ENCODE assay signal across 19 cellular contexts in genomic region chr9:95284152-95284551, GRCh38. TPM values are rescaled to one million over a fixed set of nuclear protein-coding genes. Genes with fewer than 3 reads are reported as not detected.
DNase-seq lines count a peak whose midpoint lies in the region; ATAC-seq, FAIRE-seq and TF ChIP-seq lines count a peak whose summit lies in the region.
"Had no signal": no experiment of that assay in that cellular context is flagged by ENCODE, and none has a peak within 500 bp of the region (broad histone marks: within the 10 kb centered on the region; RNA-seq: fewer than 3 reads in every experiment).

No MANE protein-coding gene starts in this region.

- intact Hi-C loops in PC-3 (cut with micrococcal nuclease): no loop called here
- intact Hi-C loops in sciatic nerve (cut with DNase I): no loop called here

- TF ChIP-seq CTCF in PC-3 (conservative IDR thresholded peaks at IDR 0.05; ENCODE audit: low read depth, low read length): no peak

- peaks cover 8% of the 10 kb centered on the region for H3K9me3 ChIP-seq in PC-3 (ENCODE audit: low read length)
- H3K9me3 ChIP-seq: gastrocnemius medialis had no signal

- FAIRE-seq in GM12891 (lab: Jason Lieb, UNC): no peak
- FAIRE-seq: GM19239 had no signal

- peak overlapping the region; percentile 78 for H3K4me2 ChIP-seq in PC-3 (ENCODE audit: low read length)

- no TSS peak for BruUV-seq in PC-3 (replicated peaks; lab: Mats Ljungman, UMichigan)

- no peaks in the 10 kb centered on the region for H3K9me2 ChIP-seq in PC-3 (replicated peaks; ENCODE audit: low read length)

- DNase-seq in EL (peak; percentile 10), PC-3 (peak; percentile 75), fibroblast of peridontal ligament (ENCODE audit: extremely low read depth) (peak; percentile 96), sciatic nerve (ENCODE audit: low spot score) (no peak), GM12891 (ENCODE audit: insufficient read length, low spot score) (no peak), COLO668 (lab: John Stamatoyannopoulos, UW; ENCODE audit: unreplicated experiment) (no peak), NCI-H2171 treated with DMSO at 0.1 percent for 48 hours (lab: John Stamatoyannopoulos, UW) (no peak)
- DNase-seq: activated CD4-positive, CD25-positive, alpha-beta regulatory T cell; adrenal gland; effector memory CD8-positive, alpha-beta T cell; gastrocnemius medialis; naive B cell; NCI-H1694 treated with DMSO at 0.1 percent for 48 hours; NCI-H526; T-helper 2 cell had no signal

- H3K27me3 ChIP-seq in PC-3 (ENCODE audit: low read length): no peaks in the 10 kb centered on the region
- H3K27me3 ChIP-seq: adrenal gland, gastrocnemius medialis had no signal

- POLR2A ChIA-PET in PC-3 (lab: Charles Lee; ENCODE audit: unreplicated experiment): no interaction called here

- peaks cover 16% of the 10 kb centered on the region; the same call in 1 of the 2 replicates for H3K79me2 ChIP-seq in PC-3 (ENCODE audit: low read length)

- peak overlapping the region; percentile 49 for H3K27ac ChIP-seq in PC-3 (ENCODE audit: low read length)
- H3K27ac ChIP-seq: adrenal gland, C4-2B, gastrocnemius medialis, thoracic aorta had no signal

- ATAC-seq in PC-3: peak; percentile 89
- ATAC-seq in sciatic nerve: peak; percentile 62
- ATAC-seq: effector memory CD8-positive, alpha-beta T cell had no signal

- CTCF ChIA-PET in PC-3 (lab: Charles Lee): no interaction called here

- H3K4me1 ChIP-seq in PC-3 (ENCODE audit: insufficient read depth, low read length): peaks cover 16% of the 10 kb centered on the region
- H3K4me1 ChIP-seq: adrenal gland had no signal

- no peaks in the 10 kb centered on the region; the same call in 1 of the 2 replicates for H3K36me3 ChIP-seq in PC-3 (ENCODE audit: low read depth, low read length)
- H3K36me3 ChIP-seq: adrenal gland, gastrocnemius medialis, thoracic aorta had no signal

- peak overlapping the region; percentile 41; the same call in 1 of the 2 replicates for H3K4me3 ChIP-seq in PC-3 (ENCODE audit: low read length)
- H3K4me3 ChIP-seq: adrenal gland, gastrocnemius medialis, lung, thoracic aorta had no signal

- H2AFZ ChIP-seq in PC-3 (ENCODE audit: low read length): no peak overlapping the region

- TF ChIP-seq POLR2A in GM12891 (IDR thresholded peaks at IDR 0.05; ENCODE audit: low read depth, low read length): no peak

- H4K20me1 ChIP-seq in PC-3 (ENCODE audit: low read length): no peaks in the 10 kb centered on the region

- H3F3A ChIP-seq in PC-3 (ENCODE audit: low read length, unreplicated experiment): no peaks in the 10 kb centered on the region

- H3K9ac ChIP-seq in PC-3 (ENCODE audit: low read length): no peak overlapping the region

TF ChIP-seq in GM12891, 5 proteins besides CTCF, POLR2A, EP300 and RAD21:
- TF ChIP-seq TAF1 (IDR thresholded peaks at IDR 0.05; ENCODE audit: low read depth, low read length): no peak
- no peak for TF ChIP-seq POU2F2 (IDR thresholded peaks at IDR 0.05; ENCODE audit: low read depth, low read length)
- no peak for TF ChIP-seq SPI1 (IDR thresholded peaks at IDR 0.05; ENCODE audit: low read depth, low read length)
- no peak for TF ChIP-seq PAX5 (IDR thresholded peaks at IDR 0.05; ENCODE audit: insufficient read depth, low read length, severe bottlenecking)
- no peak for TF ChIP-seq POLR2AphosphoS5 (IDR thresholded peaks at IDR 0.05; ENCODE audit: low read depth, low read length)

RNA-seq across cellular contexts. Expression of gene FANCC, which starts 33.4 kb away (rescaled TPM):
- total RNA-seq in PC-3 (2014; rRNA removed) (6.0 and 6.9 TPM in 2 replicates), sciatic nerve (13.6 TPM)
- 4.3 TPM for polyA plus RNA-seq in GM12891 (2012; ENCODE audit: low read depth, missing spikeins)

Comparison
In these comparisons a context has a peak if more than half of its experiments do, and no peak if none do; other contexts are left out.
1. DNase-seq: peak in EL (single experiment), PC-3 (single experiment) and fibroblast of peridontal ligament (single experiment); none in sciatic nerve (single experiment), GM12891 (single experiment), COLO668 (single experiment) and NCI-H2171 treated with DMSO at 0.1 percent for 48 hours (single experiment).